Comparison of ENCODE assay signal across 1 cellular context in genomic region chr3:112858410-112859069, GRCh38.
TF ChIP-seq lines count a peak whose summit lies in the region.

No MANE protein-coding gene starts in this region.

TF ChIP-seq in SK-N-SH, 30 proteins besides CTCF, POLR2A, EP300 and RAD21 (continued from another document):
- TF ChIP-seq ZBTB33 (IDR thresholded peaks at IDR 0.05; ENCODE audit: borderline replicate concordance, low read depth) (no peak), CHD2 (IDR thresholded peaks at IDR 0.05; ENCODE audit: low read length, partially characterized antibody) (no peak)
TF ChIP-seq in SK-N-SH: peak in this region for 0.
